In the genomic region with DNA sequence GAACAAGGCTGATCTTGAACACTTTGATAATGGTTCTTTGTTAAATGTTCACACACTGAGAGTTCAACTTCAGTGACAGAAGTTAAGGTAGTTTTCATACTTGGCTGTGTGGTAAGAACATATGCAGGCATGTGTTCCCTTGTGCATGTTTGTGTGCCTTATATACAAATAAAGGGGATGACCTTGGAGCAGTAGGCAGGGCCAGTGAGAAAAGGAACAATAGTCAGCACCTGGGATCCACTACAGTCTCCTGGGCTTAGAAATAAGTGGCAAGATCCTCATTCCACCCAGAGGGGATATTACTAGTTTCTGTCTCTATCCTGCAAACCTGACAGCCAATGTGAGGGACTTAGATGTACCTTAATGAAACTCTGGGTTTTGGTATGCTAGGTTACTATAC, we compare ENCODE assay signal across 30 cellular contexts. TPM values are rescaled to one million over a fixed set of nuclear protein-coding genes. Genes with fewer than 3 reads are reported as not detected.
"Had no signal": no experiment of that assay in that cellular context is flagged by ENCODE, and none has a peak within 500 bp of the region (broad histone marks: within the 10 kb centered on the region; RNA-seq: fewer than 3 reads in every experiment).

No MANE protein-coding gene starts in this region.

- DNase-seq: colonic mucosa; cortex of kidney; effector CD8-positive, alpha-beta T cell; effector memory CD8-positive, alpha-beta T cell; endodermal cell; erythroblast; esophagus squamous epithelium; foreskin fibroblast; foreskin melanocyte; gastrocnemius medialis; glutamatergic neuron; head of caudate nucleus; heart right ventricle; hippocampal formation; left cardiac atrium; left lung; left ventricle myocardium superior; lower lobe of right lung; mesenchymal stem cell; midbrain had no signal

- H3K4me3 ChIP-seq: colonic mucosa, esophagus squamous epithelium, gastrocnemius medialis, heart right ventricle, left lung, lower lobe of right lung had no signal

- H3K36me3 ChIP-seq: colonic mucosa had no signal

- H3K9me3 ChIP-seq: colonic mucosa, esophagus squamous epithelium, gastrocnemius medialis, heart right ventricle, left lung, lower lobe of right lung had no signal

- ATAC-seq: effector memory CD8-positive, alpha-beta T cell; esophagus mucosa; gastrocnemius medialis; heart right ventricle; left cardiac atrium; left lung; left ventricle myocardium superior; lower lobe of right lung had no signal

- H3K27ac ChIP-seq: colonic mucosa, epithelial cell of prostate, esophagus squamous epithelium, gastrocnemius medialis, heart right ventricle, left lung, lower lobe of right lung had no signal

- FAIRE-seq: endometrium, islet of Langerhans, keratinocyte had no signal

- H3K27me3 ChIP-seq: colonic mucosa, esophagus squamous epithelium, gastrocnemius medialis, heart right ventricle, left lung had no signal

- H3K4me1 ChIP-seq: colonic mucosa, esophagus squamous epithelium, gastrocnemius medialis, heart right ventricle, left lung, lower lobe of right lung had no signal

RNA-seq across cellular contexts. Expression of gene DMRTA2, which starts 50.3 kb away (rescaled TPM):
- total RNA-seq: colonic mucosa, dermis microvascular lymphatic vessel endothelial cell, gastrocnemius medialis, glomerular endothelial cell, kidney epithelial cell, left cardiac atrium, left lung, left ventricle myocardium superior, lower lobe of right lung, lung microvascular endothelial cell, mucosa of gallbladder had no signal
- polyA plus RNA-seq: heart right ventricle had no signal
